22 cellular contexts compared by ENCODE assay signal in genomic region chr2:195406886-195407603, GRCh38.
DNase-seq lines count a peak whose midpoint lies in the region; ATAC-seq, FAIRE-seq and TF ChIP-seq lines count a peak whose summit lies in the region.
"Had no signal": no experiment of that assay in that cellular context is flagged by ENCODE, and none has a peak within 500 bp of the region (broad histone marks: within the 10 kb centered on the region; RNA-seq: fewer than 3 reads in every experiment).

No MANE protein-coding gene starts in this region.

- ATAC-seq in DND-41 (ENCODE audit: insufficient read depth, low read depth) (peak; percentile 26; the same call in 1 of the 3 replicates), GM12878 (peak; percentile 41)
- ATAC-seq: HCT116; stimulated activated effector memory CD8-positive, alpha-beta T cell treated with anti-CD3 and anti-CD28 coated beads, Interleukin-12 subunit alpha, Interleukin-12 subunit beta, amount 100 ng/mL, for 72 hours had no signal

- SMC1A ChIA-PET in GM12878 (lab: Charles Lee; ENCODE audit: uncharacterized antibody, unreplicated experiment): interaction anchor here (0.6 to 2.8 kb wide), 6 partner anchors 14 to 826 kb away, joined by 3 to 8 read pairs (median 3); no protein-coding TSS in a partner anchor

- CTCF ChIA-PET in GM12878 (lab: Yijun Ruan, JAX): no interaction called here

- H3K9ac ChIP-seq in DND-41 (ENCODE audit: low read depth, low read length): no peak overlapping the region
- H3K9ac ChIP-seq in GM12878 (ENCODE audit: control insufficient read depth, insufficient read depth, low read length): no peak overlapping the region
- H3K9ac ChIP-seq: neural progenitor cell had no signal

- no peaks in the 10 kb centered on the region for H4K20me1 ChIP-seq in DND-41 (ENCODE audit: insufficient read depth, low read length)
- no peaks in the 10 kb centered on the region for H4K20me1 ChIP-seq in GM12878 (ENCODE audit: control insufficient read depth, insufficient read depth)

- no peak overlapping the region for H3K27ac Mint-ChIP-seq in mesothelial cell of epicardium
- H3K27ac Mint-ChIP-seq: activated T-helper 2 cell treated with anti-CD3 and anti-CD28 coated beads, Interferon-gamma antibody, Interleukin-2, Interleukin-4, amounts not matched to agents 10 μg/mL and 5 μg/mL and 100 μg/mL, durations not matched to agents 14 hours and 24 hours and 36 hours; B cell; IgD-negative memory B cell; neural progenitor cell; stimulated activated effector memory CD8-positive, alpha-beta T cell treated with anti-CD3 and anti-CD28 coated beads, Interleukin-12 subunit alpha, Interleukin-12 subunit beta, amount 100 ng/mL, for 72 hours; type B pancreatic cell had no signal

- peaks cover 7% of the 10 kb centered on the region for H3K4me1 Mint-ChIP-seq in mesothelial cell of epicardium
- H3K4me1 Mint-ChIP-seq: B cell; stimulated activated effector memory CD8-positive, alpha-beta T cell treated with anti-CD3 and anti-CD28 coated beads, Interleukin-12 subunit alpha, Interleukin-12 subunit beta, amount 100 ng/mL, for 72 hours had no signal

- no peaks in the 10 kb centered on the region for H3K27me3 ChIP-seq in DND-41 (ENCODE audit: insufficient read depth, low read length, poor library complexity)
- H3K27me3 ChIP-seq in GM12878 (replicated peaks in 1 of 2; ENCODE audit: control insufficient read depth in 2 of 2, insufficient read depth in 2 of 2, low read length in 1 of 2): no peaks in the 10 kb centered on the region
- H3K27me3 ChIP-seq: neural progenitor cell had no signal

- H3K36me3 ChIP-seq in DND-41 (ENCODE audit: insufficient read depth, low read length) (no peaks in the 10 kb centered on the region), GM12878 (ENCODE audit: control insufficient read depth in 2 of 2, insufficient read depth in 2 of 2, low read length in 1 of 2) (no peaks in the 10 kb centered on the region)
- H3K36me3 ChIP-seq: neural progenitor cell had no signal

- H3K4me1 ChIP-seq in DND-41 (ENCODE audit: insufficient read depth, low read length) (peaks cover 25% of the 10 kb centered on the region), GM12878 (ENCODE audit: control insufficient read depth, insufficient read depth, low read length) (no peaks in the 10 kb centered on the region)
- H3K4me1 ChIP-seq: neural progenitor cell had no signal

- TF ChIP-seq EP300 in GM12878 (IDR thresholded peaks at IDR 0.05; ENCODE audit: borderline replicate concordance in 1 of 2, control insufficient read depth in 1 of 2, low read depth in 2 of 2, low read length in 2 of 2): 0 out of 4 replicates have a peak, but pooled peaks of 1 of the 2 experiments have one; percentile 39

- H3K79me2 ChIP-seq in DND-41 (ENCODE audit: insufficient read depth, low read length): no peaks in the 10 kb centered on the region
- no peaks in the 10 kb centered on the region for H3K79me2 ChIP-seq in GM12878 (ENCODE audit: control insufficient read depth, insufficient read depth, low read length)

- H3K4me3 ChIP-seq in DND-41 (ENCODE audit: low read depth in 1 of 2, low read length in 2 of 2) (no peak overlapping the region), GM12865 (ENCODE audit: low read depth, low read length) (no peak overlapping the region), NB4 (ENCODE audit: low read depth, low read length) (no peak overlapping the region), GM12878 (no peak overlapping the region)
- H3K4me3 ChIP-seq: neural progenitor cell had no signal

- peaks cover 6% of the 10 kb centered on the region for H3K9me3 Mint-ChIP-seq in mesothelial cell of epicardium
- H3K9me3 Mint-ChIP-seq: activated T-helper 2 cell treated with anti-CD3 and anti-CD28 coated beads, Interferon-gamma antibody, Interleukin-2, Interleukin-4, amounts not matched to agents 10 μg/mL and 5 μg/mL and 100 μg/mL, durations not matched to agents 14 hours and 24 hours and 36 hours; neural progenitor cell; stimulated activated effector memory CD8-positive, alpha-beta T cell treated with anti-CD3 and anti-CD28 coated beads, Interleukin-12 subunit alpha, Interleukin-12 subunit beta, amount 100 ng/mL, for 72 hours; type B pancreatic cell had no signal

- H3K4me2 ChIP-seq in DND-41 (ENCODE audit: insufficient read depth, low read length) (no peak overlapping the region), GM12878 (ENCODE audit: control insufficient read depth, insufficient read depth) (no peak overlapping the region)
- H3K4me2 ChIP-seq: neural progenitor cell had no signal

- peak overlapping the region; percentile 20 for H3K27ac ChIP-seq in DND-41 (ENCODE audit: low read length)
- no peak overlapping the region for H3K27ac ChIP-seq in GM12878 (ENCODE audit: control insufficient read depth, insufficient read depth)
- H3K27ac ChIP-seq: neural progenitor cell, RWPE1 had no signal

- H3K27me3 Mint-ChIP-seq in mesothelial cell of epicardium (ENCODE audit: low read depth): no peaks in the 10 kb centered on the region
- H3K27me3 Mint-ChIP-seq: B cell, IgD-negative memory B cell, type B pancreatic cell had no signal

- no peak for TF ChIP-seq POLR2A in NB4 (IDR thresholded peaks at IDR 0.05; ENCODE audit: extremely low read depth, insufficient read length)
- TF ChIP-seq POLR2A in GM12878 (IDR thresholded peaks at IDR 0.05; ENCODE audit: low read depth, low read length): no peak

- H3K9me3 ChIP-seq in DND-41 (ENCODE audit: insufficient read depth, low read length, severe bottlenecking) (peaks cover 4% of the 10 kb centered on the region), GM12878 (replicated peaks; ENCODE audit: control insufficient read depth, insufficient read depth, low read length) (no peaks in the 10 kb centered on the region)

- DNase-seq in DND-41: no peak
- peak; percentile 24 for DNase-seq in GM12865 (ENCODE audit: low read depth)
- peak; percentile 35 for DNase-seq in NB4 (ENCODE audit: low read depth)
- DNase-seq in GM12878 (ENCODE audit: low read depth, low spot score): peak; percentile 16
- no peak for DNase-seq in mesothelial cell of epicardium (ENCODE audit: low spot score in 2 of 2, unreplicated experiment in 2 of 2)
- no peak for DNase-seq in superior temporal gyrus (ENCODE audit: extremely low spot score)
- no peak for DNase-seq in GDM1 (lab: John Stamatoyannopoulos, UW)
- DNase-seq in cerebellum (ENCODE audit: low spot score): no peak
- DNase-seq: anterior cingulate cortex, hippocampal formation, midbrain, NCI-H2107, NCI-H774, SW 1271 had no signal

- H2AFZ ChIP-seq in DND-41 (ENCODE audit: low read depth, low read length) (no peak overlapping the region), GM12878 (ENCODE audit: control insufficient read depth, low read depth, low read length) (no peak overlapping the region)
- H2AFZ ChIP-seq: neural progenitor cell had no signal

- intact Hi-C loops in GM12878 (cut with micrococcal nuclease; ENCODE audit: unreplicated experiment): loop anchor here (5.0 kb wide), 1 partner anchor 660 kb away; the partner anchor contains the start of gene DNAH7

- BruUV-seq in GM12878 (replicated peaks; lab: Mats Ljungman, UMichigan): no TSS peak

- POLR2A ChIA-PET in GM12878 (lab: Charles Lee): interaction anchor here (0.5 to 1.2 kb wide), 4 partner anchors 9 to 130 kb away, joined by 3 read pairs; no protein-coding TSS in a partner anchor

- FAIRE-seq in GM12878 (lab: Jason Lieb, UNC): no peak

- TF ChIP-seq RAD21 in GM12878 (IDR thresholded peaks at IDR 0.05; ENCODE audit: insufficient read depth, low read depth, low read length): no peak

- RAD21 ChIA-PET in GM12878 (lab: Charles Lee; ENCODE audit: unreplicated experiment): interaction anchor here (3.1 kb wide), 1 partner anchor 128 kb away, joined by 16 read pairs; no protein-coding TSS in a partner anchor

- H3K36me3 Mint-ChIP-seq in mesothelial cell of epicardium: no peaks in the 10 kb centered on the region
- H3K36me3 Mint-ChIP-seq: IgD-negative memory B cell; neural progenitor cell; stimulated activated effector memory CD8-positive, alpha-beta T cell treated with anti-CD3 and anti-CD28 coated beads, Interleukin-12 subunit alpha, Interleukin-12 subunit beta, amount 100 ng/mL, for 72 hours; type B pancreatic cell had no signal

- 50% methylated on average over 13 of the region's 13 CpGs for WGBS in GM12878 (ENCODE audit: insufficient coverage, insufficient replicate concordance, low lambda C conversion rate, missing lambda C conversion rate)

- TF ChIP-seq CTCF in DND-41 (IDR thresholded peaks at IDR 0.05; ENCODE audit: borderline replicate concordance, extremely low read depth, low read length, poor library complexity, severe bottlenecking) (no peak), GM12865 (IDR thresholded peaks at IDR 0.05; ENCODE audit: insufficient read depth, low read depth, low read length, missing control alignments) (no peak), NB4 (IDR thresholded peaks at IDR 0.05; ENCODE audit: low read depth, low read length) (no peak), GM12878 (IDR thresholded peaks at IDR 0.05 in 2 of 3, conservative IDR thresholded peaks at IDR 0.05 in 1 of 3; ENCODE audit: control insufficient read depth in 2 of 3, extremely low read depth in 1 of 3, insufficient read depth in 1 of 3, low read depth in 3 of 3, low read length in 3 of 3) (no peak), mesothelial cell of epicardium (IDR thresholded peaks at IDR 0.05; ENCODE audit: unreplicated experiment) (no peak)

- H3K4me3 Mint-ChIP-seq in mesothelial cell of epicardium: no peak overlapping the region
- H3K4me3 Mint-ChIP-seq: B cell; IgD-negative memory B cell; neural progenitor cell; stimulated activated effector memory CD8-positive, alpha-beta T cell treated with anti-CD3 and anti-CD28 coated beads, Interleukin-12 subunit alpha, Interleukin-12 subunit beta, amount 100 ng/mL, for 72 hours; type B pancreatic cell had no signal

- in situ Hi-C loops in GM12878 (cut with MboI): no loop called here

TF ChIP-seq in GM12878, 131 proteins besides CTCF, POLR2A, EP300 and RAD21 (continues in another document):
- no peak for TF ChIP-seq SIN3A (IDR thresholded peaks at IDR 0.05; ENCODE audit: low read depth, low read length)

Comparison
In these comparisons a context has a peak if more than half of its experiments do, and no peak if none do; other contexts are left out.
1. DNase-seq: peak in GM12865 (single experiment), NB4 (single experiment) and GM12878 (single experiment); none in DND-41 (single experiment), mesothelial cell of epicardium (0 of 2), superior temporal gyrus (single experiment), GDM1 (single experiment) and cerebellum (single experiment).